ENCODE assay signal across 11 cellular contexts in the genomic region with DNA sequence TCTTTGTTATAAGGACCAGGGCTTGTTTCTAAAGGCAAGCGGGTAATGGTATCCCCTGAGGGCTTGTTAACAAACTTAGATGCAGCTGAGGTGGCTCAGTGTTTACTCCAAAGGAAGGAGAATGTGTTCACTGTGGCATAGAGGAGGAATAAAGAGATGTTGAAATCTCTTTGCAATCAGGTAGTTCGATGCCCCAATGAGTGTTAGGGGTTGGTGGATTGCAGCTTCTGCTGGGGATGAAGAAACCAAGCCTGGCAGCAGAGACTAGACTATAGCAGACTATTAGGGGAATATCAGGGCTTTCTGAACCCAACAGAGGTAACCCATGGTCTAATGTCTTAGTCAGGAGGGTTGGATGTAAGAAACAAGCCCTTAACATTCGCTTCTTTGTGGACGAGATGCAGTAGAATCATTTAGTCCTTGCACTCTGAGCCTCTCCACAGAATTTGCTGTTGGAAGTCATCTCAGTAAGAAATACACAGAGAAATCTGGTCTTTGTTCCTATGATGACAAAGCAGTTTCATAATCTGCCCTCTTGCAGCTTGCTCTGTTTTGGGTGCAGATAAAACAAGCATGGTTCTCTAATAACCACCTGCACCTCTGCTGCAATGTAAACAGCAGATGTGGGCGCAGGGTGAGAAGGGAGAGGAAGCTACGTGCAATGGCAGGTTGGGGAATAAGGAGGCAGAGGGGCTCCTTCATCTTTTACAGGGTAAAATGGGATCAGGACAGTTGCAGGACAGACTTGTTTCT.
A peak's percentile ranks its signal among the peaks of the same experiment; 100 is the strongest.
DNase-seq lines count a peak whose midpoint lies in the region; FAIRE-seq and TF ChIP-seq lines count a peak whose summit lies in the region.
"Had no signal": no experiment of that assay in that cellular context is flagged by ENCODE, and none has a peak within 500 bp of the region (broad histone marks: within the 10 kb centered on the region; RNA-seq: fewer than 3 reads in every experiment).

No MANE protein-coding gene starts in this region.

- H3K4me3 Mint-ChIP-seq in astrocyte (ENCODE audit: unreplicated experiment): no peak overlapping the region

- peaks cover 17% of the 10 kb centered on the region for H3K36me3 Mint-ChIP-seq in astrocyte (ENCODE audit: low read depth, unreplicated experiment)

- H3K27ac Mint-ChIP-seq in astrocyte (ENCODE audit: unreplicated experiment): peak overlapping the region; percentile 34

- H3K36me3 ChIP-seq in astrocyte (ENCODE audit: insufficient read depth, low read length): peaks cover 18% of the 10 kb centered on the region

- H3K4me3 ChIP-seq in astrocyte (ENCODE audit: insufficient read depth, low read depth, low read length): no peak overlapping the region

- H3K27ac ChIP-seq in astrocyte (ENCODE audit: low read depth, low read length): no peak overlapping the region

- H3K9me3 Mint-ChIP-seq in astrocyte (ENCODE audit: unreplicated experiment): no peaks in the 10 kb centered on the region

- H4K20me1 ChIP-seq in astrocyte (ENCODE audit: insufficient read depth, low read length): no peaks in the 10 kb centered on the region

- no peak overlapping the region for H2AFZ ChIP-seq in astrocyte (ENCODE audit: low read depth, low read length)

- H3K27me3 ChIP-seq in astrocyte (ENCODE audit: insufficient read depth, low read length): no peaks in the 10 kb centered on the region

- no peaks in the 10 kb centered on the region for H3K9me3 ChIP-seq in astrocyte (ENCODE audit: insufficient read depth, low read depth, low read length)

- H3K4me2 ChIP-seq in astrocyte (ENCODE audit: low read length): no peak overlapping the region

- peak; percentile 45 for DNase-seq in NCI-H345 (lab: John Stamatoyannopoulos, UW)
- DNase-seq in NCI-H345 treated with DMSO at 0.1 percent for 48 hours (lab: John Stamatoyannopoulos, UW; ENCODE audit: unreplicated experiment): no peak
- DNase-seq in NCI-H1417 treated with DMSO at 0.1 percent for 48 hours (lab: John Stamatoyannopoulos, UW): peak; percentile 45
- no peak for DNase-seq in astrocyte (ENCODE audit: low read depth)
- peak; percentile 14 for DNase-seq in renal cortical epithelial cell (ENCODE audit: low read depth)
- no peak for DNase-seq in DMS114 treated with DMSO at 0.1 percent for 48 hours (lab: John Stamatoyannopoulos, UW; ENCODE audit: unreplicated experiment)
- no peak for DNase-seq in HK-2 (ENCODE audit: unreplicated experiment)
- DNase-seq in AG20443 (ENCODE audit: low spot score): no peak
- DNase-seq: stimulated activated CD4-positive, alpha-beta T cell treated with anti-CD3 and anti-CD28 coated beads, Interleukin-15, amount 100 ng/mL, for 24 hours; stimulated activated naive CD4-positive, alpha-beta T cell had no signal

- H3K9ac ChIP-seq in astrocyte (ENCODE audit: low read length): no peak overlapping the region

- no peak for FAIRE-seq in astrocyte (lab: Jason Lieb, UNC)
- FAIRE-seq: keratinocyte had no signal

- H3K79me2 ChIP-seq in astrocyte (ENCODE audit: insufficient read depth, low read length): no peaks in the 10 kb centered on the region

- no peaks in the 10 kb centered on the region for H3K4me1 Mint-ChIP-seq in astrocyte (ENCODE audit: low read depth, unreplicated experiment)

- no peaks in the 10 kb centered on the region for H3K4me1 ChIP-seq in astrocyte (ENCODE audit: insufficient read depth, low read length)

- H3K27me3 Mint-ChIP-seq in astrocyte (ENCODE audit: low read depth, unreplicated experiment): no peaks in the 10 kb centered on the region

- TF ChIP-seq CTCF in astrocyte (IDR thresholded peaks at IDR 0.05; ENCODE audit: insufficient read depth, low read depth, low read length): no peak

Comparison
In these comparisons a context has a peak if more than half of its experiments do, and no peak if none do; other contexts are left out.
1. DNase-seq: peak in NCI-H345 (single experiment), NCI-H1417 treated with DMSO at 0.1 percent for 48 hours (single experiment) and renal cortical epithelial cell (single experiment); none in NCI-H345 treated with DMSO at 0.1 percent for 48 hours (single experiment), astrocyte (single experiment), DMS114 treated with DMSO at 0.1 percent for 48 hours (single experiment), HK-2 (single experiment) and AG20443 (single experiment).